ENCODE assay signal across 1 cellular context in the genomic region with DNA sequence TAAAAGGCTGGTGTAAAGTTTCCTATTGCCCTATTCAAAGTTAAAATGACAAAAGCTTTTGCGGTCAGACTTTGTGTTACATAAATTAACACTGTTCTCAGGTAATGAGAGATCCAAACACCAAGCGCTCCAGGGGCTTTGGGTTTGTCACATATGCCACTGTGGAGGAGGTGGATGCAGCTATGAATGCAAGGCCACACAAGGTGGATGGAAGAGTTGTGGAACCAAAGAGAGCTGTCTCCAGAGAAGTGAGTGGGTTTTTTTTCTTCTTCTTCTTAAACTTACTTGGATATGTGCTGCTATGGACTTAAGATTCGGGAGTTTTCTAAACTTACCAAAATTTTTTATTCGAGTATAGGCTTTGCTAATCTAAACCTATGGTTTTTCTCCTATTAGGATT.
A peak's percentile ranks its signal among the peaks of the same experiment; 100 is the strongest.
TF ChIP-seq lines count a peak whose summit lies in the region.

No MANE protein-coding gene starts in this region.

TF ChIP-seq in PFSK-1, 5 proteins besides CTCF, POLR2A, EP300 and RAD21:
- 0 out of 2 replicates have a peak, but pooled peaks have one; percentile 14 for TF ChIP-seq TAF1 (IDR thresholded peaks at IDR 0.05; ENCODE audit: borderline replicate concordance, insufficient read depth, low read length)
